In the genomic region with DNA sequence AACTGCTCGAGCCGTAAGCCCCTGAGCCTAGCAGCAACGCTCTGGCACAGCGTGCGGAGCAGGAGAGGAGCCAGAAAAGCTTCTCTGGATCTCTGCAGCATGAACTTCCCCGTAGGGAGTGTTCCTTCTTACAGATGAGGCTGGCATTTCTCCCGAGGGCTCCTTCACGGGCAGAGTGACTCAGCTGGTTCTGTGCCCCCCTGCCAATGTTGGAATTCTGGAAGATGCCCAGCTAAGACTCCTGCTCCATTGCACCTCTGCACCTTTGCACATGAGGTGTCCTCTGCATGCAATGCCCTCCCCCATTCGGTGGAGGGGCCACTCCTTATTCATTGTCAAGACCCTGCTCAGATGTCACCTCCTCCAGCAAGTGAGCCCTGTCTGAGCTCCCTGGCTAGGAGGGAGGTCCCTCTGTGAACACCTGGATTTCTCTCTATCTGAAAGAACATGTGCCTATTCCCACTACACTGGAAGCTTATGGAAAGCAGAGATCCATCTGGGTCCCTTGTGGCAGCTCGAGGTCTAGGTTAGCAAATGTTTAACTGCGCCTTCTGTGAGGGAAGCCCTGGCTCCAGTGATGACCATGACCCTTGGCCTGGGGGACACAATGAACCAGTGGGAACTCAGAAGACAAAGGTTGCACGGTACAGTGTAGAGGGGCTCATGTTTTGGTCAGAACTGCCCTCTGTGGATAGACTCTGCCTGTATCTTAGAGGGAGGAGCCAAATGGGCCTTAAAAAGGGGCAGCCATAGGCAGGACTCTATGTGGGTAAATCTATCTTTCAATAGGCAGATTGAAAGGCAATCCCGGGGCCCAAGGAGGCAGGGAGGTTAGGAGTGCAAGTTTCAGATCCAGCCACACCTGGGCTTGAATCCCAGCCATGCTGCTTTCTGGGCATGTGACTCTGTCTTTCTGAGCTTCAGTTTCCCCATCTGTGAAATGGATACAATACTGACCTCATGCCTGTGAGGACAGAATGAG, we compare ENCODE assay signal across 12 cellular contexts. TPM values are rescaled to one million over a fixed set of nuclear protein-coding genes. Genes with fewer than 3 reads are reported as not detected.
DNase-seq lines count a peak whose midpoint lies in the region; ATAC-seq and TF ChIP-seq lines count a peak whose summit lies in the region.
"Had no signal": no experiment of that assay in that cellular context is flagged by ENCODE, and none has a peak within 500 bp of the region (broad histone marks: within the 10 kb centered on the region; RNA-seq: fewer than 3 reads in every experiment).

No MANE protein-coding gene starts in this region.

- no peaks in the 10 kb centered on the region for H3K36me3 Mint-ChIP-seq in dendritic cell treated with granulocyte-macrophage colony-stimulating factor and Interleukin-4, amounts not matched to agents 40 ng/mL and 50 ng/mL, for 4 days (ENCODE audit: low read depth)
- peaks cover 6% of the 10 kb centered on the region for H3K36me3 Mint-ChIP-seq in mesothelial cell of epicardium

- H3K36me3 ChIP-seq in upper lobe of left lung, result no peaks in the 10 kb centered on the region

- TF ChIP-seq CTCF in mesothelial cell of epicardium (IDR thresholded peaks at IDR 0.05; ENCODE audit: unreplicated experiment), result no peak
- no peak for TF ChIP-seq CTCF in upper lobe of left lung (IDR thresholded peaks at IDR 0.05)

- TF ChIP-seq EP300 in upper lobe of left lung (IDR thresholded peaks at IDR 0.05), result no peak

- peak overlapping the region; percentile 92 for H3K27ac Mint-ChIP-seq in dendritic cell treated with granulocyte-macrophage colony-stimulating factor and Interleukin-4, amounts not matched to agents 40 ng/mL and 50 ng/mL, for 4 days
- H3K27ac Mint-ChIP-seq in mesothelial cell of epicardium, result peak overlapping the region; percentile 6
- H3K27ac Mint-ChIP-seq: stimulated activated naive CD8-positive, alpha-beta T cell treated with anti-CD3 and anti-CD28 coated beads, Interleukin-15, amount 100 ng/mL, for 72 hours had no signal

- no peaks in the 10 kb centered on the region for H3K9me3 Mint-ChIP-seq in dendritic cell treated with granulocyte-macrophage colony-stimulating factor and Interleukin-4, amounts not matched to agents 40 ng/mL and 50 ng/mL, for 4 days
- H3K9me3 Mint-ChIP-seq in mesothelial cell of epicardium, result no peaks in the 10 kb centered on the region
- H3K9me3 Mint-ChIP-seq: stimulated activated naive CD8-positive, alpha-beta T cell treated with anti-CD3 and anti-CD28 coated beads, Interleukin-15, amount 100 ng/mL, for 72 hours had no signal

- intact Hi-C loops in dendritic cell treated with granulocyte-macrophage colony-stimulating factor and Interleukin-4, amounts not matched to agents 40 ng/mL and 50 ng/mL, for 4 days (cut with micrococcal nuclease), result loop anchor here (5.0 kb wide), 1 partner anchor 37 kb away; a partner anchor contains a TSS

- no peaks in the 10 kb centered on the region for H3K9me3 ChIP-seq in upper lobe of left lung
- H3K9me3 ChIP-seq: mucosa of descending colon had no signal

- no peak overlapping the region for H3K4me3 ChIP-seq in upper lobe of left lung
- H3K4me3 ChIP-seq: mucosa of descending colon had no signal

- H3K27me3 Mint-ChIP-seq in dendritic cell treated with granulocyte-macrophage colony-stimulating factor and Interleukin-4, amounts not matched to agents 40 ng/mL and 50 ng/mL, for 4 days, result peaks cover 8% of the 10 kb centered on the region
- H3K27me3 Mint-ChIP-seq in mesothelial cell of epicardium (ENCODE audit: low read depth), result no peaks in the 10 kb centered on the region

- DNase-seq in DMS79 treated with DMSO at 0.1 percent for 48 hours (lab: John Stamatoyannopoulos, UW), result peak; percentile 14
- no peak for DNase-seq in DMS79 (lab: John Stamatoyannopoulos, UW)
- no peak for DNase-seq in mesothelial cell of epicardium (ENCODE audit: low spot score in 2 of 2, unreplicated experiment in 2 of 2)
- peak in 1 of 2 donors; percentile 49 for DNase-seq in upper lobe of left lung
- DNase-seq in SW480 (ENCODE audit: low spot score), result no peak
- no peak for DNase-seq in middle frontal gyrus (ENCODE audit: extremely low spot score, low spot score)
- DNase-seq: amniotic stem cell; mucosa of descending colon; stimulated activated naive CD8-positive, alpha-beta T cell treated with anti-CD3 and anti-CD28 coated beads, Interleukin-15, amount 100 ng/mL, for 72 hours had no signal

- H3K27me3 ChIP-seq in upper lobe of left lung, result no peaks in the 10 kb centered on the region

- peaks cover 87% of the 10 kb centered on the region for H3K4me1 Mint-ChIP-seq in dendritic cell treated with granulocyte-macrophage colony-stimulating factor and Interleukin-4, amounts not matched to agents 40 ng/mL and 50 ng/mL, for 4 days (ENCODE audit: low read depth)
- H3K4me1 Mint-ChIP-seq in mesothelial cell of epicardium, result peaks cover 46% of the 10 kb centered on the region

- no peak for TF ChIP-seq POLR2A in upper lobe of left lung (IDR thresholded peaks at IDR 0.05)

- WGBS in upper lobe of left lung, 2 donors, result 53 to 75% methylated on average over 9 to 13 of the region's 13 CpGs

- H3K27ac ChIP-seq in upper lobe of left lung, result peak overlapping the region in 3 of 4 donors; percentile 19 to 74 (median 71)
- H3K27ac ChIP-seq: 22Rv1 had no signal

- H3K4me1 ChIP-seq in upper lobe of left lung, result peaks cover 48 to 66% (median 57%) of the 10 kb centered on the region in 4 donors

- H3K4me3 Mint-ChIP-seq in dendritic cell treated with granulocyte-macrophage colony-stimulating factor and Interleukin-4, amounts not matched to agents 40 ng/mL and 50 ng/mL, for 4 days, result no peak overlapping the region
- no peak overlapping the region for H3K4me3 Mint-ChIP-seq in mesothelial cell of epicardium
- H3K4me3 Mint-ChIP-seq: stimulated activated naive CD8-positive, alpha-beta T cell treated with anti-CD3 and anti-CD28 coated beads, Interleukin-15, amount 100 ng/mL, for 72 hours had no signal

- ATAC-seq in upper lobe of left lung (ENCODE audit: low FRiP score in 2 of 2) (no peak), GM19035 (IDR thresholded peaks at IDR 0.05; ENCODE audit: unreplicated experiment) (no peak)
- ATAC-seq: mucosa of descending colon; stimulated activated naive CD8-positive, alpha-beta T cell treated with anti-CD3 and anti-CD28 coated beads, Interleukin-15, amount 100 ng/mL, for 72 hours had no signal

RNA-seq across cellular contexts. Expression of a gene that starts 39.4 kb away (rescaled TPM):
- total RNA-seq in mesothelial cell of epicardium (68.9 to 74.4 TPM (median 71.4 TPM) in 3 replicates), upper lobe of left lung (10 to 100 TPM; 17.1 to 55.5 (median 43.2) TPM)
